28 cellular contexts compared by ENCODE assay signal in the genomic region with DNA sequence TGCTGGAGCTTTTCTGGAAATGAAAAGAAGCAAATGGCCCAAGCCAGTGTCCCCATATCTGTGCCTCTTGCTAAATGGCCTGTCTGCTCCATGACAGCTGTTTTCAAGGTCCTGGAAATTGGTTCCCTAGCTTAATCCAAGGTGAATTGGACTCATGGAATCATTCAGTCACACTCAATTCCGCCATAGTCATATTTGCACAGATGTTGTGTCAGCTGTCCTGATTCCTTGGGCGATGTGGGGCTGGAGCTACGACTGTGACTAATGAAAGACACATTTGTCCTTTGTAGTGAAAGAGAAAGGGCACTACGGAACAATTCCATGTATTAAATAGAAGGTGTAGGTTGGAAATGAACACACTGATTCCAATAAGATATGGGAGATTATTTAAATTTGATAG.
"Had no signal": no experiment of that assay in that cellular context is flagged by ENCODE, and none has a peak within 500 bp of the region (broad histone marks: within the 10 kb centered on the region; RNA-seq: fewer than 3 reads in every experiment).

No MANE protein-coding gene starts in this region.

- H3K4me1 ChIP-seq: adrenal gland, ascending aorta, esophagus muscularis mucosa, gastrocnemius medialis, left ventricle myocardium inferior, parathyroid adenoma, transverse colon, uterus had no signal

- H3K36me3 Mint-ChIP-seq: activated naive CD4-positive, alpha-beta T cell treated with anti-CD3 and anti-CD28 coated beads, Interleukin-2, amount 50 U/mL, for 72 hours; natural killer cell; stimulated activated naive B cell treated with anti-CD40 and anti-IgM and Interleukin-4, amounts not matched to agents 10 μg/mL and 1 μg/mL and 100 μg/mL, for 72 hours had no signal

- ATAC-seq: activated CD4-positive, alpha-beta T cell treated with anti-CD3 and anti-CD28 coated beads for 36 hours; activated naive CD4-positive, alpha-beta T cell treated with anti-CD3 and anti-CD28 coated beads, Interleukin-2, amount 50 U/mL, for 72 hours; activated T-helper 17 cell treated with anti-CD3 and anti-CD28 coated beads, Interleukin-2, amount 50 U/mL, for 72 hours; gastrocnemius medialis; natural killer cell; sciatic nerve; stimulated activated naive B cell treated with anti-CD40 and anti-IgM and Interleukin-4, amounts not matched to agents 10 μg/mL and 1 μg/mL and 100 μg/mL, for 72 hours had no signal

- H3K79me2 ChIP-seq: parathyroid adenoma had no signal

- H3K9ac ChIP-seq: parathyroid adenoma had no signal

- H3K27me3 ChIP-seq: adrenal gland, ascending aorta, brain microvascular endothelial cell, esophagus muscularis mucosa, gastrocnemius medialis, neutrophil, transverse colon, uterus had no signal

- H3K27ac Mint-ChIP-seq: activated B cell treated with CpG ODN at 0.5 μM for 24 hours; activated CD4-positive, alpha-beta T cell treated with anti-CD3 and anti-CD28 coated beads for 36 hours; activated naive CD4-positive, alpha-beta T cell treated with anti-CD3 and anti-CD28 coated beads, Interleukin-2, amount 50 U/mL, for 72 hours; activated T-cell treated with anti-CD3 and anti-CD28 coated beads, Interleukin-2, amount 50 U/mL, for 24 hours; activated T-helper 17 cell treated with anti-CD3 and anti-CD28 coated beads, Interleukin-2, amount 50 U/mL, for 72 hours; natural killer cell; stimulated activated naive B cell treated with anti-CD40 and anti-IgM and Interleukin-4, amounts not matched to agents 10 μg/mL and 1 μg/mL and 100 μg/mL, for 72 hours had no signal

- H3K9me3 ChIP-seq: adrenal gland, ascending aorta, esophagus muscularis mucosa, gastrocnemius medialis, left ventricle myocardium inferior, neutrophil, transverse colon, uterus had no signal

- H3K4me1 Mint-ChIP-seq: activated B cell treated with CpG ODN at 0.5 μM for 24 hours; activated CD4-positive, alpha-beta T cell treated with anti-CD3 and anti-CD28 coated beads for 36 hours; activated T-helper 17 cell treated with anti-CD3 and anti-CD28 coated beads, Interleukin-2, amount 50 U/mL, for 72 hours; natural killer cell; stimulated activated naive B cell treated with anti-CD40 and anti-IgM and Interleukin-4, amounts not matched to agents 10 μg/mL and 1 μg/mL and 100 μg/mL, for 72 hours had no signal

- H3K27ac ChIP-seq: adrenal gland, ascending aorta, brain microvascular endothelial cell, esophagus muscularis mucosa, gastrocnemius medialis, left ventricle myocardium inferior, neutrophil, parathyroid adenoma, transverse colon, uterus had no signal

- H3K4me3 Mint-ChIP-seq: activated B cell treated with CpG ODN at 0.5 μM for 24 hours; activated CD4-positive, alpha-beta T cell treated with anti-CD3 and anti-CD28 coated beads for 36 hours; activated T-cell treated with anti-CD3 and anti-CD28 coated beads, Interleukin-2, amount 50 U/mL, for 24 hours; activated T-helper 17 cell treated with anti-CD3 and anti-CD28 coated beads, Interleukin-2, amount 50 U/mL, for 72 hours; natural killer cell; stimulated activated naive B cell treated with anti-CD40 and anti-IgM and Interleukin-4, amounts not matched to agents 10 μg/mL and 1 μg/mL and 100 μg/mL, for 72 hours had no signal

- DNase-seq: activated B cell treated with CpG ODN at 0.5 μM for 24 hours; activated CD4-positive, alpha-beta T cell treated with anti-CD3 and anti-CD28 coated beads for 36 hours; activated CD4-positive, alpha-beta T cell treated with anti-CD3 and anti-CD28 coated beads, Interleukin-2, amount 50 U/mL, for 4 hours; activated CD8-positive, alpha-beta memory T cell treated with anti-CD3 and anti-CD28 coated beads for 24 hours; activated CD8-positive, alpha-beta memory T cell treated with anti-CD3 and anti-CD28 coated beads, Interleukin-2, amount 50 U/mL, for 4 hours; activated T-cell treated with anti-CD3 and anti-CD28 coated beads, Interleukin-2, amount 50 U/mL, for 24 hours; brain microvascular endothelial cell; central memory CD4-positive, alpha-beta T cell; effector memory CD4-positive, alpha-beta T cell; gastrocnemius medialis; hippocampal formation; kidney glomerular epithelial cell; left ventricle myocardium inferior; natural killer cell; stimulated activated CD4-positive, alpha-beta T cell treated with anti-CD3 and anti-CD28 coated beads, Interleukin-2, amount 100 ng/mL, for 48 hours; stimulated activated CD8-positive, alpha-beta memory T cell treated with anti-CD3 and anti-CD28 coated beads, Interleukin-4, amount 100 ng/mL, for 48 hours; stimulated activated naive B cell treated with anti-CD40 and anti-IgM and Interleukin-4, amounts not matched to agents 10 μg/mL and 1 μg/mL and 100 μg/mL, for 72 hours; T1000; transverse colon; uterus had no signal

- H3K36me3 ChIP-seq: adrenal gland, ascending aorta, brain microvascular endothelial cell, esophagus muscularis mucosa, gastrocnemius medialis, left ventricle myocardium inferior, neutrophil, transverse colon, uterus had no signal

- H3K4me3 ChIP-seq: adrenal gland, ascending aorta, esophagus muscularis mucosa, gastrocnemius medialis, left ventricle myocardium inferior, transverse colon, uterus had no signal

- H3K27me3 Mint-ChIP-seq: activated CD4-positive, alpha-beta T cell treated with anti-CD3 and anti-CD28 coated beads for 36 hours had no signal

- H3K9me3 Mint-ChIP-seq: activated B cell treated with CpG ODN at 0.5 μM for 24 hours; activated naive CD4-positive, alpha-beta T cell treated with anti-CD3 and anti-CD28 coated beads, Interleukin-2, amount 50 U/mL, for 72 hours; activated T-cell treated with anti-CD3 and anti-CD28 coated beads, Interleukin-2, amount 50 U/mL, for 24 hours; activated T-helper 17 cell treated with anti-CD3 and anti-CD28 coated beads, Interleukin-2, amount 50 U/mL, for 72 hours; natural killer cell; stimulated activated naive B cell treated with anti-CD40 and anti-IgM and Interleukin-4, amounts not matched to agents 10 μg/mL and 1 μg/mL and 100 μg/mL, for 72 hours had no signal

- H2AFZ ChIP-seq: parathyroid adenoma had no signal
